In genomic region chr7:72405389-72405788, GRCh38 we compare ENCODE assay signal across 12 cellular contexts. TPM values are rescaled to one million over a fixed set of nuclear protein-coding genes. Genes with fewer than 3 reads are reported as not detected.
DNase-seq lines count a peak whose midpoint lies in the region; ATAC-seq and TF ChIP-seq lines count a peak whose summit lies in the region.
"Had no signal": no experiment of that assay in that cellular context is flagged by ENCODE, and none has a peak within 500 bp of the region (broad histone marks: within the 10 kb centered on the region; RNA-seq: fewer than 3 reads in every experiment).

No MANE protein-coding gene starts in this region.

- no peak overlapping the region for H3K14ac ChIP-seq in neuronal stem cell (ENCODE audit: low read length)

- no peak overlapping the region for H2BK12ac ChIP-seq in neuronal stem cell (ENCODE audit: low read length)

- no peak overlapping the region for H4K8ac ChIP-seq in neuronal stem cell (ENCODE audit: low read depth, low read length)

- H2BK120ac ChIP-seq in neuronal stem cell (ENCODE audit: low read depth, low read length): no peak overlapping the region

- H3K27ac ChIP-seq in neuronal stem cell (replicated peaks; ENCODE audit: low read length): no peak overlapping the region
- no peak overlapping the region for H3K27ac ChIP-seq in psoas muscle
- H3K27ac ChIP-seq: 22Rv1, body of pancreas had no signal

- H3K36me3 ChIP-seq in neuronal stem cell (replicated peaks in 1 of 2; ENCODE audit: control insufficient read depth in 2 of 2, insufficient read depth in 2 of 2, low read length in 2 of 2): no peaks in the 10 kb centered on the region
- H3K36me3 ChIP-seq in psoas muscle (ENCODE audit: insufficient read depth in 1 of 2, low read depth in 1 of 2): no peaks in the 10 kb centered on the region

- no peak overlapping the region for H2BK5ac ChIP-seq in neuronal stem cell (ENCODE audit: low read length)

- no peak overlapping the region for H3K4ac ChIP-seq in neuronal stem cell (ENCODE audit: low read length)

- DNase-seq in DMS53 (lab: John Stamatoyannopoulos, UW): peak; percentile 16
- no peak for DNase-seq in DMS53 treated with DMSO at 0.1 percent for 48 hours (lab: John Stamatoyannopoulos, UW; ENCODE audit: unreplicated experiment)
- peak in 39 of 58 donors; percentile 0 to 65 (median 28) for DNase-seq in anterior cingulate cortex (lab: John Stamatoyannopoulos, UW)
- no peak for DNase-seq in neuronal stem cell (ENCODE audit: low spot score)
- DNase-seq in psoas muscle: no peak
- DNase-seq in GM20000 (ENCODE audit: low spot score): no peak
- DNase-seq: NCI-H1092, SK-N-SH had no signal

- H3K4me1 ChIP-seq in neuronal stem cell (ENCODE audit: control insufficient read depth in 2 of 2, insufficient read depth in 1 of 2, low read depth in 1 of 2, low read length in 2 of 2): no peaks in the 10 kb centered on the region
- no peaks in the 10 kb centered on the region for H3K4me1 ChIP-seq in psoas muscle
- H3K4me1 ChIP-seq: body of pancreas had no signal

- H3K9me3 ChIP-seq in neuronal stem cell (replicated peaks in 1 of 2; ENCODE audit: control insufficient read depth in 2 of 2, insufficient read depth in 1 of 2, low read depth in 1 of 2, low read length in 2 of 2) (no peaks in the 10 kb centered on the region), psoas muscle (no peaks in the 10 kb centered on the region)
- H3K9me3 ChIP-seq: body of pancreas, SK-N-SH had no signal

- H2AK5ac ChIP-seq in neuronal stem cell (ENCODE audit: low read depth, low read length): no peak overlapping the region

- no peak overlapping the region for H2AFZ ChIP-seq in neuronal stem cell (ENCODE audit: low read length)

- peak; percentile 43 for ATAC-seq in HG03039 (IDR thresholded peaks at IDR 0.05; ENCODE audit: unreplicated experiment)
- no peak for ATAC-seq in psoas muscle
- no peak for ATAC-seq in HG02970 (IDR thresholded peaks at IDR 0.05; ENCODE audit: low FRiP score, unreplicated experiment)
- ATAC-seq: body of pancreas had no signal

- H3K27me3 ChIP-seq in neuronal stem cell (ENCODE audit: control insufficient read depth in 3 of 3, insufficient read depth in 3 of 3, low read depth in 1 of 3, low read length in 3 of 3) (no peaks in the 10 kb centered on the region), psoas muscle (ENCODE audit: insufficient read depth in 3 of 3, low read length in 2 of 3) (no peaks in the 10 kb centered on the region)
- H3K27me3 ChIP-seq: body of pancreas had no signal

- WGBS in neuronal stem cell (ENCODE audit: extremely low coverage in 2 of 2, insufficient read length in 2 of 2, insufficient replicate concordance in 1 of 2), 2 donors: 100% methylated on average over 4 of the region's 11 CpGs; no CpG with 5 or more reads in 1 of the 2 donors
- 32 to 54% (median 35%) methylated on average over 11 of the region's 11 CpGs for WGBS in psoas muscle, 3 donors

- H3K18ac ChIP-seq in neuronal stem cell (ENCODE audit: low read length): no peak overlapping the region

- no peaks in the 10 kb centered on the region for H3K79me1 ChIP-seq in neuronal stem cell (ENCODE audit: low read depth, low read length)

- intact Hi-C loops in psoas muscle (cut with DNase I): no loop called here

- H3K9ac ChIP-seq in neuronal stem cell (ENCODE audit: low read depth, low read length, poor library complexity): peak overlapping the region; percentile 53
- H3K9ac ChIP-seq: SK-N-SH had no signal

- no peak overlapping the region for H3K4me3 ChIP-seq in neuronal stem cell (ENCODE audit: low read length in 2 of 2)
- H3K4me3 ChIP-seq in psoas muscle: no peak overlapping the region
- H3K4me3 ChIP-seq: body of pancreas had no signal

- no peak overlapping the region for H2BK15ac ChIP-seq in neuronal stem cell (ENCODE audit: low read length)

- H4K91ac ChIP-seq in neuronal stem cell (ENCODE audit: low read depth, low read length, poor library complexity): no peak overlapping the region

- no peak overlapping the region for H3K23ac ChIP-seq in neuronal stem cell (ENCODE audit: low read depth, low read length, poor library complexity)

- TF ChIP-seq CTCF in psoas muscle (IDR thresholded peaks at IDR 0.05) (no peak), GM20000 (IDR thresholded peaks at IDR 0.05; ENCODE audit: extremely low read depth, missing control alignments) (no peak)

- no peak overlapping the region for H3K4me2 ChIP-seq in neuronal stem cell (ENCODE audit: insufficient read depth, low read length, poor library complexity, severe bottlenecking)
- H3K4me2 ChIP-seq: SK-N-SH had no signal

RNA-seq across cellular contexts. Expression of gene CALN1, which starts 6.7 kb away (rescaled TPM):
- 1.4 TPM for polyA plus RNA-seq in neuronal stem cell (2013, experiment 1 of 2)
- polyA plus RNA-seq in neuronal stem cell (2013, experiment 2 of 2): 1.1 TPM
- under 1 TPM in 2 of 4 donors, not detected in 2; 0.02 to 0.06 TPM for total RNA-seq in psoas muscle
- polyA plus RNA-seq in psoas muscle: under 1 TPM; 0.01 to 0.03 (median 0.01) TPM
- polyA plus RNA-seq: SK-N-SH had no signal

Comparison
In these comparisons a context has a peak if more than half of its experiments do, and no peak if none do; other contexts are left out.
1. DNase-seq: peak in DMS53 (single experiment) and anterior cingulate cortex (39 of 58); none in DMS53 treated with DMSO at 0.1 percent for 48 hours (single experiment), neuronal stem cell (single experiment), psoas muscle (0 of 2) and GM20000 (single experiment).